ENCODE assay signal across 26 cellular contexts in the genomic region with DNA sequence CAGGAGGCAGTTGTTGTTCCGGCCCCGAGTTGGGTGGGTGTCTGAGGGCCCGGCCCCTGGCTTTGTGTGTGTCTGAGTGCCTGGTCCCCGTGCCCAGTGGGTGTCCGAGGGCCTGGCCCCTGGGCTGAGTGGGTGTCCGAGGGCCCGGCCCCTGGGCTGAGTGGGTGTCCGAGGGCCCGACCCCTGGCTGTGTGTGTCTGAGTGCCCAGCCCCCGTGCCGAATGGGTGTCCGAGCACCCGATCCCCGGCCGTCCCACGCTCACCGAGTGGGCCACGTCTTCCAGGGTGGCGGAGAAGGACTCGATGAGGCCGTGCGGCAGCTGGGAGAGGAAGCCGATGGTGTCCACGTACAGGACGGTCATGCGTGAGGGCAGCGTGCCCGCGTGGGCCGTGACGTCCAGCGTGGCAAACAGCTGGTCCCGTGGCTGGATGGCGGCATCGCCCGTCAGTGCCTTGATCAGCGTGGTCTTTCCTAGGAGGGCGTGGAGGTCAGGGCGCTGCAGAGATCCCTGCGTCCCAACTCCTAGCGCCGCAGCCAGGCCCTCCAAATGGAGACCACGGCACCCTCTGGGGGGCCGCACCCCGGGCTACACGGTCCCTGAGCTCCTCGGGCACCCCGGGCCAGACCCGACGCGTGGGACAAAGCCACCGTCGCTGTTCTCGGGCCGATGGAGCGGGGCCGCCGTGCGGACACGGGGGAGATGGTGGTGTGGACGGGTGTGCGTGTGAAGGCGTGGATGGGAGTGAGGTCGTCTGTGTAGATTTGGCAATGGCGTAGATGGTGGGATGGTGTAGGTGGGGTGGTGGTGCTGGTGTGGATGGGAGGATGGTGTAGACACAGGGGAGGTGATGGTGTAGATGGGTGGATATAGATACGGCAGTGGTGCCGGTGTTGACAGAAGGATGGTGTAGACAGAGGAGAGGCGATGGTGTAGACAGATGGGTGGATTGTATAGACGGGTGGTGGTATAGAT. TPM values are rescaled to one million over a fixed set of nuclear protein-coding genes. Genes with fewer than 3 reads are reported as not detected.
DNase-seq lines count a peak whose midpoint lies in the region; ATAC-seq, FAIRE-seq and TF ChIP-seq lines count a peak whose summit lies in the region.
"Had no signal": no experiment of that assay in that cellular context is flagged by ENCODE, and none has a peak within 500 bp of the region (broad histone marks: within the 10 kb centered on the region; RNA-seq: fewer than 3 reads in every experiment).

No MANE protein-coding gene starts in this region.

- H3K27me3 ChIP-seq in mammary epithelial cell (ENCODE audit: insufficient read depth, low read length) = no peaks in the 10 kb centered on the region
- no peaks in the 10 kb centered on the region for H3K27me3 ChIP-seq in endothelial cell of umbilical vein (ENCODE audit: control insufficient read depth in 2 of 2, insufficient read depth in 2 of 2, low read length in 2 of 2)
- no peaks in the 10 kb centered on the region for H3K27me3 ChIP-seq in suprapubic skin
- H3K27me3 ChIP-seq: BLaER1, body of pancreas, gastrocnemius medialis had no signal

- H3K79me2 ChIP-seq in mammary epithelial cell (ENCODE audit: insufficient read depth, low read length) = peaks cover 3% of the 10 kb centered on the region
- H3K79me2 ChIP-seq in endothelial cell of umbilical vein (ENCODE audit: control insufficient read depth, insufficient read depth, low read length) = peaks cover 4% of the 10 kb centered on the region

- no peak for ATAC-seq in mucosa of descending colon
- ATAC-seq in GM21737 (IDR thresholded peaks at IDR 0.05; ENCODE audit: unreplicated experiment) = no peak
- ATAC-seq: body of pancreas, gastrocnemius medialis, HCT116 had no signal

- H3K4me3 Mint-ChIP-seq in MCF 10A (ENCODE audit: unreplicated experiment) = no peak overlapping the region
- H3K4me3 Mint-ChIP-seq: activated CD4-positive, alpha-beta memory T cell treated with anti-CD3 and anti-CD28 coated beads, Interleukin-2, amount 10 ng/mL, durations not matched to agents 7 days and 5 days; activated naive CD8-positive, alpha-beta T cell; activated T-cell treated with anti-CD3 and anti-CD28 coated beads, Interleukin-2, amount 50 U/mL, for 4 hours; dendritic cell treated with granulocyte-macrophage colony-stimulating factor and Interleukin-4, amounts not matched to agents 40 ng/mL and 50 ng/mL, for 4 days; IgD-negative memory B cell had no signal

- H3K9me3 ChIP-seq in mammary epithelial cell (replicated peaks; ENCODE audit: insufficient read depth, low read length) (no peaks in the 10 kb centered on the region), endothelial cell of umbilical vein (replicated peaks; ENCODE audit: control insufficient read depth, insufficient read depth, low read length) (no peaks in the 10 kb centered on the region), mucosa of descending colon (no peaks in the 10 kb centered on the region), suprapubic skin (no peaks in the 10 kb centered on the region)
- H3K9me3 ChIP-seq: BLaER1, body of pancreas, gastrocnemius medialis had no signal

- FAIRE-seq in endothelial cell of umbilical vein (lab: Jason Lieb, UNC) = no peak

- no peaks in the 10 kb centered on the region for H3K27me3 Mint-ChIP-seq in MCF 10A (ENCODE audit: insufficient read depth, unreplicated experiment)
- H3K27me3 Mint-ChIP-seq: activated CD4-positive, alpha-beta memory T cell treated with anti-CD3 and anti-CD28 coated beads, Interleukin-2, amount 10 ng/mL, durations not matched to agents 7 days and 5 days; activated naive CD8-positive, alpha-beta T cell; dendritic cell treated with granulocyte-macrophage colony-stimulating factor and Interleukin-4, amounts not matched to agents 40 ng/mL and 50 ng/mL, for 4 days; IgD-negative memory B cell had no signal

- H2AFZ ChIP-seq in mammary epithelial cell (ENCODE audit: low read depth, low read length) (no peak overlapping the region), endothelial cell of umbilical vein (ENCODE audit: low read depth, low read length) (no peak overlapping the region)

- DNase-seq in mammary epithelial cell = no peak
- DNase-seq in MCF 10A (ENCODE audit: unreplicated experiment) = no peak
- DNase-seq in endothelial cell of umbilical vein (ENCODE audit: low read depth, low spot score) = no peak
- DNase-seq in mucosa of descending colon = peak in 2 of 3 donors; percentile 20 to 46
- peak; percentile 58 to 74 for DNase-seq in suprapubic skin (ENCODE audit: low spot score in 2 of 2)
- DNase-seq in DMS53 treated with DMSO at 0.1 percent for 48 hours (lab: John Stamatoyannopoulos, UW; ENCODE audit: unreplicated experiment) = no peak
- no peak for DNase-seq in hepatic stellate cell (ENCODE audit: low spot score)
- DNase-seq: activated CD4-positive, alpha-beta memory T cell treated with anti-CD3 and anti-CD28 coated beads, Interleukin-2, amount 10 ng/mL, durations not matched to agents 7 days and 5 days; activated T-cell treated with anti-CD3 and anti-CD28 coated beads, Interleukin-2, amount 50 U/mL, for 4 hours; gastrocnemius medialis; left colon; MM.1S; NCI-H1436 treated with DMSO at 0.1 percent for 48 hours; NCI-H2171; NCI-H526 treated with DMSO at 0.1 percent for 48 hours; SHP77 treated with DMSO at 0.1 percent for 48 hours; T-helper 1 cell had no signal

- H3K36me3 ChIP-seq in mammary epithelial cell (ENCODE audit: insufficient read depth, low read length) (peaks cover 12% of the 10 kb centered on the region), endothelial cell of umbilical vein (ENCODE audit: control insufficient read depth in 2 of 2, extremely low read depth in 1 of 2, insufficient read depth in 2 of 2, low read length in 2 of 2) (peaks cover 15 to 31% of the 10 kb centered on the region in 2 experiments), mucosa of descending colon (ENCODE audit: low read depth) (no peaks in the 10 kb centered on the region), suprapubic skin (peaks cover 79% of the 10 kb centered on the region)

- H3K9ac ChIP-seq in mammary epithelial cell (ENCODE audit: insufficient read depth, low read length) (no peak overlapping the region), endothelial cell of umbilical vein (replicated peaks; ENCODE audit: extremely low read depth, insufficient read depth, low read length) (no peak overlapping the region)
- H3K9ac ChIP-seq: BLaER1 had no signal

- CTCF ChIA-PET in mammary epithelial cell (lab: Charles Lee; ENCODE audit: low non-redundant PET) = no interaction called here
- CTCF ChIA-PET in MCF 10A (lab: Yijun Ruan, JAX) = no interaction called here
- CTCF ChIA-PET in endothelial cell of umbilical vein (lab: Charles Lee) = no interaction called here

- 94% methylated on average over 30 of the region's 69 CpGs for WGBS in mammary epithelial cell (ENCODE audit: low coverage, missing lambda C conversion rate)
- WGBS in suprapubic skin = 98% methylated on average over 16 of the region's 69 CpGs

- TF ChIP-seq CTCF in mammary epithelial cell (conservative IDR thresholded peaks at IDR 0.05 in 1 of 2, IDR thresholded peaks at IDR 0.05 in 1 of 2; ENCODE audit: extremely low read depth in 1 of 2, insufficient read depth in 1 of 2, low read depth in 1 of 2, low read length in 2 of 2) (no peak), MCF 10A (IDR thresholded peaks at IDR 0.05; ENCODE audit: unreplicated experiment) (no peak), endothelial cell of umbilical vein (IDR thresholded peaks at IDR 0.05; ENCODE audit: extremely low read depth in 1 of 2, insufficient read depth in 1 of 2, low read depth in 1 of 2, low read length in 2 of 2) (no peak), mucosa of descending colon (IDR thresholded peaks at IDR 0.05) (no peak), suprapubic skin (IDR thresholded peaks at IDR 0.05) (no peak)

- H4K20me1 ChIP-seq in mammary epithelial cell (ENCODE audit: insufficient read depth, low read length) (no peaks in the 10 kb centered on the region), endothelial cell of umbilical vein (replicated peaks; ENCODE audit: control insufficient read depth, extremely low read depth, insufficient read depth, low read length) (no peaks in the 10 kb centered on the region)

- H3K4me2 ChIP-seq in mammary epithelial cell (ENCODE audit: insufficient read depth, low read depth, low read length) (no peak overlapping the region), endothelial cell of umbilical vein (ENCODE audit: insufficient read depth, low read length) (no peak overlapping the region)
- H3K4me2 ChIP-seq: BLaER1 had no signal

- no peaks in the 10 kb centered on the region for H3K4me1 Mint-ChIP-seq in MCF 10A (ENCODE audit: insufficient read depth, unreplicated experiment)
- H3K4me1 Mint-ChIP-seq: activated CD4-positive, alpha-beta memory T cell treated with anti-CD3 and anti-CD28 coated beads, Interleukin-2, amount 10 ng/mL, durations not matched to agents 7 days and 5 days; IgD-negative memory B cell had no signal

- no peak overlapping the region for H3K27ac Mint-ChIP-seq in MCF 10A (ENCODE audit: low read depth, unreplicated experiment)
- H3K27ac Mint-ChIP-seq: activated CD4-positive, alpha-beta memory T cell treated with anti-CD3 and anti-CD28 coated beads, Interleukin-2, amount 10 ng/mL, durations not matched to agents 7 days and 5 days; activated naive CD8-positive, alpha-beta T cell; dendritic cell treated with granulocyte-macrophage colony-stimulating factor and Interleukin-4, amounts not matched to agents 40 ng/mL and 50 ng/mL, for 4 days; IgD-negative memory B cell had no signal

- H3K36me3 Mint-ChIP-seq in MCF 10A (ENCODE audit: insufficient read depth, unreplicated experiment) = peaks cover 66% of the 10 kb centered on the region

- H3K27ac ChIP-seq in mammary epithelial cell (ENCODE audit: insufficient read depth, low read depth, low read length) (no peak overlapping the region), endothelial cell of umbilical vein (ENCODE audit: insufficient read depth, low read depth, low read length) (no peak overlapping the region), suprapubic skin (no peak overlapping the region)
- H3K27ac ChIP-seq: BLaER1, body of pancreas, epithelial cell of prostate, gastrocnemius medialis, HL-60 had no signal

- no peaks in the 10 kb centered on the region for H3K9me3 Mint-ChIP-seq in MCF 10A (ENCODE audit: unreplicated experiment)
- H3K9me3 Mint-ChIP-seq: activated CD4-positive, alpha-beta memory T cell treated with anti-CD3 and anti-CD28 coated beads, Interleukin-2, amount 10 ng/mL, durations not matched to agents 7 days and 5 days; activated T-cell treated with anti-CD3 and anti-CD28 coated beads, Interleukin-2, amount 50 U/mL, for 4 hours; dendritic cell treated with granulocyte-macrophage colony-stimulating factor and Interleukin-4, amounts not matched to agents 40 ng/mL and 50 ng/mL, for 4 days; IgD-negative memory B cell had no signal

- intact Hi-C loops in mammary epithelial cell (cut with micrococcal nuclease) = no loop called here
- intact Hi-C loops in MCF 10A (cut with micrococcal nuclease) = no loop called here
- intact Hi-C loops in endothelial cell of umbilical vein (cut with micrococcal nuclease) = no loop called here
- intact Hi-C loops in mucosa of descending colon (cut with DNase I, micrococcal nuclease) = no loop called here

- no peak overlapping the region for H3K4me3 ChIP-seq in mammary epithelial cell (replicated peaks in 1 of 3; ENCODE audit: insufficient read depth in 1 of 3, low read depth in 2 of 3, low read length in 3 of 3)
- no peak overlapping the region for H3K4me3 ChIP-seq in endothelial cell of umbilical vein (replicated peaks in 1 of 3; ENCODE audit: insufficient read depth in 1 of 3, low read depth in 1 of 3, low read length in 3 of 3)
- H3K4me3 ChIP-seq in mucosa of descending colon = no peak overlapping the region
- no peak overlapping the region for H3K4me3 ChIP-seq in suprapubic skin
- H3K4me3 ChIP-seq: BLaER1, body of pancreas, gastrocnemius medialis had no signal

- TF ChIP-seq POLR2A in endothelial cell of umbilical vein (IDR thresholded peaks at IDR 0.05; ENCODE audit: low read depth, low read length) = no peak
- no peak for TF ChIP-seq POLR2A in suprapubic skin (IDR thresholded peaks at IDR 0.05)

- POLR2A ChIA-PET in MCF 10A (lab: Yijun Ruan, JAX) = no interaction called here
- POLR2A ChIA-PET in endothelial cell of umbilical vein (lab: Charles Lee) = no interaction called here

- H3K4me1 ChIP-seq in mammary epithelial cell (ENCODE audit: insufficient read depth, low read length) (no peaks in the 10 kb centered on the region), endothelial cell of umbilical vein (ENCODE audit: control insufficient read depth, extremely low read depth, insufficient read depth, low read length) (no peaks in the 10 kb centered on the region), mucosa of descending colon (ENCODE audit: low read depth) (no peaks in the 10 kb centered on the region), suprapubic skin (no peaks in the 10 kb centered on the region)
- H3K4me1 ChIP-seq: BLaER1, body of pancreas had no signal

- in situ Hi-C loops in mammary epithelial cell (cut with MboI; ENCODE audit: low sequenced_read_pairs in 2 of 2) = no loop called here

- no peaks in the 10 kb centered on the region for H3K9me1 ChIP-seq in endothelial cell of umbilical vein (replicated peaks; ENCODE audit: control insufficient read depth, extremely low read depth, insufficient read depth, low read length)

- BruUV-seq in mammary epithelial cell (replicated peaks; lab: Mats Ljungman, UMichigan) (TSS peak; percentile 26), MCF 10A (replicated peaks; lab: Mats Ljungman, UMichigan) (no TSS peak), endothelial cell of umbilical vein (replicated peaks; lab: Mats Ljungman, UMichigan) (TSS peak; percentile 12)

- TF ChIP-seq EP300 in suprapubic skin (IDR thresholded peaks at IDR 0.05) = no peak

- dilution Hi-C loops in mammary epithelial cell (cut with HindIII; ENCODE audit: low sequenced_read_pairs) = no loop called here
- dilution Hi-C loops in endothelial cell of umbilical vein (cut with MboI; ENCODE audit: extremely low pct_ligation_motif_present, low sequenced_read_pairs) = no loop called here

RNA-seq across cellular contexts. Expression of gene GTPBP6, which starts 7.2 kb away (rescaled TPM):
- total RNA-seq in mammary epithelial cell (10 to 100 TPM; 28.0 to 46.7 TPM), MCF 10A (2022) (54.9 and 73.4 TPM in 2 replicates), endothelial cell of umbilical vein (62.1 and 63.5 TPM in 2 replicates), mucosa of descending colon (10 to 100 TPM; 49.8 to 55.8 (median 54.1) TPM), suprapubic skin (10 to 100 TPM; 29.7 to 36.4 (median 34.3) TPM)
- polyA plus RNA-seq in mammary epithelial cell (30.4 TPM), endothelial cell of umbilical vein (39.1 and 40.4 TPM in 2 replicates)
- polyA minus RNA-seq in mammary epithelial cell (16.0 TPM), endothelial cell of umbilical vein (21.0 and 27.8 TPM in 2 replicates)
- polyA plus RNA-seq in endothelial cell of umbilical vein (2011; cell fraction: cytosol; rRNA removed) = 28.7 and 38.5 TPM in 2 replicates
- 32.2 and 34.8 TPM in 2 replicates for polyA plus RNA-seq in endothelial cell of umbilical vein (2011; cell fraction: nucleus; rRNA removed)
- polyA plus RNA-seq in endothelial cell of umbilical vein (2012) = 27.7 and 38.8 TPM in 2 replicates
- 17.6 TPM for polyA minus RNA-seq in endothelial cell of umbilical vein (2011; cell fraction: cytosol; rRNA and poly(A)+ RNA removed)
- polyA minus RNA-seq in endothelial cell of umbilical vein (2011; cell fraction: nucleus; rRNA and poly(A)+ RNA removed) = 11.4 and 15.5 TPM in 2 replicates

RNA-seq across cellular contexts. Expression of gene PLCXD1, which starts 30.3 kb away (rescaled TPM):
- total RNA-seq in mammary epithelial cell (1 to 10 TPM; 4.3 to 9.8 TPM), MCF 10A (2022) (7.6 and 12.0 TPM in 2 replicates), endothelial cell of umbilical vein (13.5 and 16.8 TPM in 2 replicates), mucosa of descending colon (10 to 100 TPM; 12.6 to 20.7 (median 13.8) TPM), suprapubic skin (10 to 100 TPM; 22.4 to 78.3 (median 54.2) TPM)
- polyA plus RNA-seq in mammary epithelial cell (6.6 TPM), endothelial cell of umbilical vein (11.7 and 12.3 TPM in 2 replicates)
- polyA minus RNA-seq in mammary epithelial cell (20.4 TPM), endothelial cell of umbilical vein (13.8 and 20.0 TPM in 2 replicates)
- 9.0 and 9.3 TPM in 2 replicates for polyA plus RNA-seq in endothelial cell of umbilical vein (2011; cell fraction: cytosol; rRNA removed)
- polyA plus RNA-seq in endothelial cell of umbilical vein (2011; cell fraction: nucleus; rRNA removed) = 22.3 and 23.8 TPM in 2 replicates
- polyA plus RNA-seq in endothelial cell of umbilical vein (2012) = 7.0 and 13.9 TPM in 2 replicates
- 21.9 TPM for polyA minus RNA-seq in endothelial cell of umbilical vein (2011; cell fraction: cytosol; rRNA and poly(A)+ RNA removed)
- 7.5 and 15.1 TPM in 2 replicates for polyA minus RNA-seq in endothelial cell of umbilical vein (2011; cell fraction: nucleus; rRNA and poly(A)+ RNA removed)

Comparison
In these comparisons a context has a peak if more than half of its experiments do, and no peak if none do; other contexts are left out.
1. DNase-seq: peak in mucosa of descending colon (2 of 3) and suprapubic skin (2 of 2); none in mammary epithelial cell (single experiment), MCF 10A (single experiment), endothelial cell of umbilical vein (single experiment), DMS53 treated with DMSO at 0.1 percent for 48 hours (single experiment) and hepatic stellate cell (single experiment).